15 cellular contexts compared by ENCODE assay signal in the genomic region with DNA sequence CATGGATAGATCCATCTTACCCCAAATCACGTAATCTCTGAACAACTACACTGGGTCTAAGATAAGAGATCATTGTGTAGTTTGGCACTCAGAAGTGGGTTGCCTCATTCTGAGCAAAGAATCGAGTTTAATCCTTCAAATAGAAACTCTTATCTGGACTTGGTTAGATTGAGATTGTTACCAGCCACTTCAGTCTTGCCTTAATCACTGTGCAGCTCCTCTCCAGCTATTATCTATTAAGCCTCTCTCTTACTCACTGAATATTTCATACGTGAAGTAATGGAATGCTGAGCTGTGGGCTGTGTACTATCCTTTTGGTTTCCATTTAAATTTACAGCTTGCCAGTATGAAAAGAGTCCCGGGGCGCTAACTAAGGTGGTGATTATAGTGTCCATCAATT.
DNase-seq lines count a peak whose midpoint lies in the region; ATAC-seq and TF ChIP-seq lines count a peak whose summit lies in the region.
"Had no signal": no experiment of that assay in that cellular context is flagged by ENCODE, and none has a peak within 500 bp of the region (broad histone marks: within the 10 kb centered on the region; RNA-seq: fewer than 3 reads in every experiment).

No MANE protein-coding gene starts in this region.

- POLR2A ChIA-PET in MCF 10A (lab: Yijun Ruan, JAX) = no interaction called here

- H3K27ac Mint-ChIP-seq in MCF 10A (ENCODE audit: low read depth, unreplicated experiment) = no peak overlapping the region
- no peak overlapping the region for H3K27ac Mint-ChIP-seq in activated T-helper 17 cell treated with anti-CD3 and anti-CD28 coated beads, Interleukin-2, amount 50 U/mL, for 72 hours
- H3K27ac Mint-ChIP-seq in activated naive CD4-positive, alpha-beta T cell treated with anti-CD3 and anti-CD28 coated beads for 36 hours = no peak overlapping the region
- H3K27ac Mint-ChIP-seq: effector memory CD8-positive, alpha-beta T cell; T-cell had no signal

- CTCF ChIA-PET in MCF 10A (lab: Yijun Ruan, JAX) = no interaction called here
- CTCF ChIA-PET in activated naive CD4-positive, alpha-beta T cell treated with anti-CD3 and anti-CD28 coated beads for 36 hours (lab: Charles Lee) = no interaction called here

- H3K36me3 Mint-ChIP-seq in MCF 10A (ENCODE audit: insufficient read depth, unreplicated experiment) = no peaks in the 10 kb centered on the region
- no peaks in the 10 kb centered on the region for H3K36me3 Mint-ChIP-seq in activated T-helper 17 cell treated with anti-CD3 and anti-CD28 coated beads, Interleukin-2, amount 50 U/mL, for 72 hours (ENCODE audit: low read depth)
- no peaks in the 10 kb centered on the region for H3K36me3 Mint-ChIP-seq in activated naive CD4-positive, alpha-beta T cell treated with anti-CD3 and anti-CD28 coated beads for 36 hours (ENCODE audit: low read depth)
- H3K36me3 Mint-ChIP-seq: T-cell had no signal

- H3K9me3 ChIP-seq in breast epithelium = no peaks in the 10 kb centered on the region
- no peaks in the 10 kb centered on the region for H3K9me3 ChIP-seq in upper lobe of right lung

- H3K4me1 ChIP-seq in breast epithelium (no peaks in the 10 kb centered on the region), upper lobe of right lung (no peaks in the 10 kb centered on the region)

- H3K27ac ChIP-seq in breast epithelium (no peak overlapping the region), coronary artery (no peak overlapping the region), upper lobe of right lung (no peak overlapping the region)
- H3K27ac ChIP-seq: 22Rv1 had no signal

- H3K4me3 ChIP-seq in breast epithelium = peak overlapping the region; percentile 12 to 29 (median 22)
- H3K4me3 ChIP-seq in coronary artery = peak overlapping the region; percentile 47
- H3K4me3 ChIP-seq in upper lobe of right lung = peak overlapping the region; percentile 9

- no peak overlapping the region for H3K4me3 Mint-ChIP-seq in MCF 10A (ENCODE audit: unreplicated experiment)
- H3K4me3 Mint-ChIP-seq in activated T-helper 17 cell treated with anti-CD3 and anti-CD28 coated beads, Interleukin-2, amount 50 U/mL, for 72 hours = no peak overlapping the region
- H3K4me3 Mint-ChIP-seq in activated naive CD4-positive, alpha-beta T cell treated with anti-CD3 and anti-CD28 coated beads for 36 hours = no peak overlapping the region
- H3K4me3 Mint-ChIP-seq: effector memory CD8-positive, alpha-beta T cell; T-cell had no signal

- H3K9me3 Mint-ChIP-seq in MCF 10A (ENCODE audit: unreplicated experiment) = no peaks in the 10 kb centered on the region
- H3K9me3 Mint-ChIP-seq in activated T-helper 17 cell treated with anti-CD3 and anti-CD28 coated beads, Interleukin-2, amount 50 U/mL, for 72 hours = no peaks in the 10 kb centered on the region
- H3K9me3 Mint-ChIP-seq in activated naive CD4-positive, alpha-beta T cell treated with anti-CD3 and anti-CD28 coated beads for 36 hours = no peaks in the 10 kb centered on the region

- no peaks in the 10 kb centered on the region for H3K36me3 ChIP-seq in breast epithelium
- no peaks in the 10 kb centered on the region for H3K36me3 ChIP-seq in upper lobe of right lung

- no peak for DNase-seq in breast epithelium (ENCODE audit: low spot score in 2 of 2)
- DNase-seq in MCF 10A (ENCODE audit: unreplicated experiment) = no peak
- DNase-seq in coronary artery (ENCODE audit: low spot score) = no peak
- DNase-seq in kidney glomerular epithelial cell (lab: John Stamatoyannopoulos, UW) = peak; percentile 62
- no peak for DNase-seq in upper lobe of right lung
- no peak for DNase-seq in activated naive CD4-positive, alpha-beta T cell treated with anti-CD3 and anti-CD28 coated beads for 36 hours
- DNase-seq: activated T-cell treated with anti-CD3 and anti-CD28 coated beads, Interleukin-2, amount 50 U/mL, for 48 hours; DMS 273 treated with DMSO at 0.1 percent for 48 hours; effector memory CD8-positive, alpha-beta T cell; midbrain; NCI-H2081 treated with DMSO at 0.1 percent for 48 hours; T-cell had no signal

- no peaks in the 10 kb centered on the region for H3K27me3 Mint-ChIP-seq in MCF 10A (ENCODE audit: insufficient read depth, unreplicated experiment)
- H3K27me3 Mint-ChIP-seq in activated T-helper 17 cell treated with anti-CD3 and anti-CD28 coated beads, Interleukin-2, amount 50 U/mL, for 72 hours = peaks cover 3% of the 10 kb centered on the region
- no peaks in the 10 kb centered on the region for H3K27me3 Mint-ChIP-seq in activated naive CD4-positive, alpha-beta T cell treated with anti-CD3 and anti-CD28 coated beads for 36 hours (ENCODE audit: low read depth)
- H3K27me3 Mint-ChIP-seq: effector memory CD8-positive, alpha-beta T cell had no signal

- no peak for TF ChIP-seq CTCF in breast epithelium (IDR thresholded peaks at IDR 0.05)
- no peak for TF ChIP-seq CTCF in MCF 10A (IDR thresholded peaks at IDR 0.05; ENCODE audit: unreplicated experiment)
- TF ChIP-seq CTCF in coronary artery (IDR thresholded peaks at IDR 0.05) = no peak
- TF ChIP-seq CTCF in upper lobe of right lung (IDR thresholded peaks at IDR 0.05) = no peak

- no peaks in the 10 kb centered on the region for H3K27me3 ChIP-seq in breast epithelium
- no peaks in the 10 kb centered on the region for H3K27me3 ChIP-seq in upper lobe of right lung

- intact Hi-C loops in breast epithelium (cut with DNase I; ENCODE audit: low total_unique reads) = no loop called here
- intact Hi-C loops in MCF 10A (cut with micrococcal nuclease) = no loop called here
- intact Hi-C loops in upper lobe of right lung (cut with DNase I) = no loop called here
- intact Hi-C loops in activated naive CD4-positive, alpha-beta T cell treated with anti-CD3 and anti-CD28 coated beads for 36 hours (cut with micrococcal nuclease) = no loop called here

- ATAC-seq in upper lobe of right lung (peak; percentile 50), GM18858 (IDR thresholded peaks at IDR 0.05; ENCODE audit: unreplicated experiment) (no peak)
- no peak for ATAC-seq in activated T-helper 17 cell treated with anti-CD3 and anti-CD28 coated beads, Interleukin-2, amount 50 U/mL, for 72 hours (replicated peaks)
- ATAC-seq: effector memory CD8-positive, alpha-beta T cell; T-cell had no signal

- no peaks in the 10 kb centered on the region for H3K4me1 Mint-ChIP-seq in MCF 10A (ENCODE audit: insufficient read depth, unreplicated experiment)
- H3K4me1 Mint-ChIP-seq in activated T-helper 17 cell treated with anti-CD3 and anti-CD28 coated beads, Interleukin-2, amount 50 U/mL, for 72 hours = no peaks in the 10 kb centered on the region
- H3K4me1 Mint-ChIP-seq in activated naive CD4-positive, alpha-beta T cell treated with anti-CD3 and anti-CD28 coated beads for 36 hours (ENCODE audit: low read depth) = no peaks in the 10 kb centered on the region
- H3K4me1 Mint-ChIP-seq: T-cell had no signal

- TF ChIP-seq POLR2A in breast epithelium (IDR thresholded peaks at IDR 0.05) = no peak

- no TSS peak for BruUV-seq in MCF 10A (replicated peaks; lab: Mats Ljungman, UMichigan)
